ENCODE assay signal across 1 cellular context in the genomic region with DNA sequence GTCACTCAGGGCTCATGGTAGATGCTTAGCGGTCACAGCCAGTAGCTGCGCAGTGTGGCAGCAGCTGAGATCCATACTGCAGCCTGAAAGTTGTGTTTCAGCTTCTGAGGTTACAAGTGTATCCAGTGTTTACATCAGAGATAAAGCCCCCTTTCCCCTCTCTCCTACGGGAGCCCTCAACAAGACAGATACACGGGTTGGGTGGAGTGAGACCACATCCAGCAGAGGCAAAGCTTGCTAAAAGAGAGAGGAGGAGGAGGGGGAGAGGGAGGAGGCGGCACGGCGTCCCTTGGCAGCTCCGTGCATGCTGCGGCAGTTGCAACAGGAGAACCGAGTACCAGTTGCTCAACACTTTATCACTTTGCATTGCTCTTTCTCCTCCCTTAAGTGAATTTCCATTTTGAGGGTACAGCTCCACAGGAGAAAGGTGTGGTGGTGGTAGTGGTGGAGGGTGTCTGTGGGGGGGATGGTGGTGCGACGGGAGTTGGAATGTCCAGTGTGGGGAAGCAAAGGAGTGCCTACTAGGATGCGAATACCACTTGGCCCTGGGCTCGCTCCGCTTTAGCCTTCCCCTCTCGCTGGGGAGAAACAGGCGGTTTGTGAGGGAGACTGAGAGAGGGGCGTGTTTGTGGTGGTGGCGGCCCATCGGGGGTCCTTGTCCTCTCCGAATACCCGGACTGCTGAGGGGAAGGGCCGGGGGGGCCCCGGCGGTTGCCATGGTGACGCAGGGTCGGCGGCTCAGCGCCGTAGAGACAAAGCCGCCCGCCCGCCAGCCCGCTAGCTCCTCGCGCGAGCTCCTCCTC.
TF ChIP-seq lines count a peak whose summit lies in the region.

No MANE protein-coding gene starts in this region.

TF ChIP-seq in K562, 482 proteins besides CTCF, POLR2A, EP300 and RAD21 (continued from another document and continues in another):
- TF ChIP-seq SP2 (IDR thresholded peaks at IDR 0.05; ENCODE audit: extremely low read depth, low read depth, low read length, poor library complexity, severe bottlenecking) (no peak), FOXO4 (CRISPR knock-in tag; IDR thresholded peaks at IDR 0.05) (no peak), AFF4 (CRISPR knock-in tag; IDR thresholded peaks at IDR 0.05) (no peak), NEUROD1 (IDR thresholded peaks at IDR 0.05; ENCODE audit: borderline replicate concordance, low read depth, low read length, partially characterized antibody) (peak; percentile 17), GTF2F1 (IDR thresholded peaks at IDR 0.05; ENCODE audit: low read depth, low read length) (no peak), ZNF174 (CRISPR knock-in tag; IDR thresholded peaks at IDR 0.05) (no peak), ZNF644 (tag; IDR thresholded peaks at IDR 0.05; ENCODE audit: low read depth) (no peak), U2AF2 (optimal IDR thresholded peaks at IDR 0.05; ENCODE audit: low read depth, low read length) (no peak), NR3C1 (CRISPR knock-in tag; IDR thresholded peaks at IDR 0.05) (no peak), ZNF445 (CRISPR knock-in tag; IDR thresholded peaks at IDR 0.05; ENCODE audit: low read depth) (no peak), NCOA6 (IDR thresholded peaks at IDR 0.05) (no peak), NFE2 (IDR thresholded peaks at IDR 0.05; ENCODE audit: low read depth) (no peak), ZNF507 (tag; conservative IDR thresholded peaks at IDR 0.05) (no peak), KLF6 (CRISPR knock-in tag; IDR thresholded peaks at IDR 0.05; ENCODE audit: borderline replicate concordance) (no peak), ZNF696 (CRISPR knock-in tag; conservative IDR thresholded peaks at IDR 0.05) (no peak), SMAD4 (CRISPR knock-in tag; conservative IDR thresholded peaks at IDR 0.05) (no peak; the same call in 1 of the 2 replicates), ZNF232 (CRISPR knock-in tag; IDR thresholded peaks at IDR 0.05) (no peak), MAFF (IDR thresholded peaks at IDR 0.05; ENCODE audit: low read length) (no peak), TBP (optimal IDR thresholded peaks at IDR 0.05; ENCODE audit: low read depth, low read length) (peak; percentile 39), NUFIP1 (IDR thresholded peaks at IDR 0.05; ENCODE audit: partially characterized antibody) (no peak), POLR2B (IDR thresholded peaks at IDR 0.05; ENCODE audit: low read depth, partially characterized antibody) (no peak), HDAC3 (IDR thresholded peaks at IDR 0.05; ENCODE audit: borderline replicate concordance, partially characterized antibody) (no peak), PTBP1 (IDR thresholded peaks at IDR 0.05; ENCODE audit: low read depth, low read length) (no peak), ZNF133 (CRISPR knock-in tag; IDR thresholded peaks at IDR 0.05) (no peak), TFE3 (CRISPR knock-in tag; IDR thresholded peaks at IDR 0.05) (no peak), SRF (CRISPR knock-in tag; IDR thresholded peaks at IDR 0.05) (no peak), NCOA2 (IDR thresholded peaks at IDR 0.05; ENCODE audit: partially characterized antibody in 2 of 2) (no peak), GATAD2B (IDR thresholded peaks at IDR 0.05; ENCODE audit: borderline replicate concordance) (no peak; the same call in 1 of the 2 replicates), HNRNPH1 (optimal IDR thresholded peaks at IDR 0.05; ENCODE audit: low read depth, low read length) (no peak), ARID2 (IDR thresholded peaks at IDR 0.05) (0 out of 2 replicates have a peak, but pooled peaks have one; percentile 21), RBM14 (IDR thresholded peaks at IDR 0.05; ENCODE audit: borderline replicate concordance, insufficient read depth, low read depth, low read length) (no peak), C11orf30 (IDR thresholded peaks at IDR 0.05; ENCODE audit: low read depth) (no peak), ZNF311 (CRISPR knock-in tag; IDR thresholded peaks at IDR 0.05) (no peak)
- TF ChIP-seq, protein P1, sequence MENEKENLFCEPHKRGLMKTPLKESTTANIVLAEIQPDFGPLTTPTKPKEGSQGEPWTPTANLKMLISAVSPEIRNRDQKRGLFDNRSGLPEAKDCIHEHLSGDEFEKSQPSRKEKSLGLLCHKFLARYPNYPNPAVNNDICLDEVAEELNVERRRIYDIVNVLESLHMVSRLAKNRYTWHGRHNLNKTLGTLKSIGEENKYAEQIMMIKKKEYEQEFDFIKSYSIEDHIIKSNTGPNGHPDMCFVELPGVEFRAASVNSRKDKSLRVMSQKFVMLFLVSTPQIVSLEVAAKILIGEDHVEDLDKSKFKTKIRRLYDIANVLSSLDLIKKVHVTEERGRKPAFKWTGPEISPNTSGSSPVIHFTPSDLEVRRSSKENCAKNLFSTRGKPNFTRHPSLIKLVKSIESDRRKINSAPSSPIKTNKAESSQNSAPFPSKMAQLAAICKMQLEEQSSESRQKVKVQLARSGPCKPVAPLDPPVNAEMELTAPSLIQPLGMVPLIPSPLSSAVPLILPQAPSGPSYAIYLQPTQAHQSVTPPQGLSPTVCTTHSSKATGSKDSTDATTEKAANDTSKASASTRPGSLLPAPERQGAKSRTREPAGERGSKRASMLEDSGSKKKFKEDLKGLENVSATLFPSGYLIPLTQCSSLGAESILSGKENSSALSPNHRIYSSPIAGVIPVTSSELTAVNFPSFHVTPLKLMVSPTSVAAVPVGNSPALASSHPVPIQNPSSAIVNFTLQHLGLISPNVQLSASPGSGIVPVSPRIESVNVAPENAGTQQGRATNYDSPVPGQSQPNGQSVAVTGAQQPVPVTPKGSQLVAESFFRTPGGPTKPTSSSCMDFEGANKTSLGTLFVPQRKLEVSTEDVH (IDR thresholded peaks at IDR 0.05; ENCODE audit: low read depth, partially characterized antibody), result no peak
- TF ChIP-seq, protein P2, sequence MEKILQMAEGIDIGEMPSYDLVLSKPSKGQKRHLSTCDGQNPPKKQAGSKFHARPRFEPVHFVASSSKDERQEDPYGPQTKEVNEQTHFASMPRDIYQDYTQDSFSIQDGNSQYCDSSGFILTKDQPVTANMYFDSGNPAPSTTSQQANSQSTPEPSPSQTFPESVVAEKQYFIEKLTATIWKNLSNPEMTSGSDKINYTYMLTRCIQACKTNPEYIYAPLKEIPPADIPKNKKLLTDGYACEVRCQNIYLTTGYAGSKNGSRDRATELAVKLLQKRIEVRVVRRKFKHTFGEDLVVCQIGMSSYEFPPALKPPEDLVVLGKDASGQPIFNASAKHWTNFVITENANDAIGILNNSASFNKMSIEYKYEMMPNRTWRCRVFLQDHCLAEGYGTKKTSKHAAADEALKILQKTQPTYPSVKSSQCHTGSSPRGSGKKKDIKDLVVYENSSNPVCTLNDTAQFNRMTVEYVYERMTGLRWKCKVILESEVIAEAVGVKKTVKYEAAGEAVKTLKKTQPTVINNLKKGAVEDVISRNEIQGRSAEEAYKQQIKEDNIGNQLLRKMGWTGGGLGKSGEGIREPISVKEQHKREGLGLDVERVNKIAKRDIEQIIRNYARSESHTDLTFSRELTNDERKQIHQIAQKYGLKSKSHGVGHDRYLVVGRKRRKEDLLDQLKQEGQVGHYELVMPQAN (IDR thresholded peaks at IDR 0.05; ENCODE audit: borderline replicate concordance), result peak; percentile 68; the same call in 1 of the 2 replicates
- TF ChIP-seq, protein P3, sequence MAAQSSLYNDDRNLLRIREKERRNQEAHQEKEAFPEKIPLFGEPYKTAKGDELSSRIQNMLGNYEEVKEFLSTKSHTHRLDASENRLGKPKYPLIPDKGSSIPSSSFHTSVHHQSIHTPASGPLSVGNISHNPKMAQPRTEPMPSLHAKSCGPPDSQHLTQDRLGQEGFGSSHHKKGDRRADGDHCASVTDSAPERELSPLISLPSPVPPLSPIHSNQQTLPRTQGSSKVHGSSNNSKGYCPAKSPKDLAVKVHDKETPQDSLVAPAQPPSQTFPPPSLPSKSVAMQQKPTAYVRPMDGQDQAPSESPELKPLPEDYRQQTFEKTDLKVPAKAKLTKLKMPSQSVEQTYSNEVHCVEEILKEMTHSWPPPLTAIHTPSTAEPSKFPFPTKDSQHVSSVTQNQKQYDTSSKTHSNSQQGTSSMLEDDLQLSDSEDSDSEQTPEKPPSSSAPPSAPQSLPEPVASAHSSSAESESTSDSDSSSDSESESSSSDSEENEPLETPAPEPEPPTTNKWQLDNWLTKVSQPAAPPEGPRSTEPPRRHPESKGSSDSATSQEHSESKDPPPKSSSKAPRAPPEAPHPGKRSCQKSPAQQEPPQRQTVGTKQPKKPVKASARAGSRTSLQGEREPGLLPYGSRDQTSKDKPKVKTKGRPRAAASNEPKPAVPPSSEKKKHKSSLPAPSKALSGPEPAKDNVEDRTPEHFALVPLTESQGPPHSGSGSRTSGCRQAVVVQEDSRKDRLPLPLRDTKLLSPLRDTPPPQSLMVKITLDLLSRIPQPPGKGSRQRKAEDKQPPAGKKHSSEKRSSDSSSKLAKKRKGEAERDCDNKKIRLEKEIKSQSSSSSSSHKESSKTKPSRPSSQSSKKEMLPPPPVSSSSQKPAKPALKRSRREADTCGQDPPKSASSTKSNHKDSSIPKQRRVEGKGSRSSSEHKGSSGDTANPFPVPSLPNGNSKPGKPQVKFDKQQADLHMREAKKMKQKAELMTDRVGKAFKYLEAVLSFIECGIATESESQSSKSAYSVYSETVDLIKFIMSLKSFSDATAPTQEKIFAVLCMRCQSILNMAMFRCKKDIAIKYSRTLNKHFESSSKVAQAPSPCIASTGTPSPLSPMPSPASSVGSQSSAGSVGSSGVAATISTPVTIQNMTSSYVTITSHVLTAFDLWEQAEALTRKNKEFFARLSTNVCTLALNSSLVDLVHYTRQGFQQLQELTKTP (IDR thresholded peaks at IDR 0.05; ENCODE audit: low read depth in 1 of 2, partially characterized antibody in 2 of 2), result peak; percentile 57 to 60
- TF ChIP-seq, protein P4, sequence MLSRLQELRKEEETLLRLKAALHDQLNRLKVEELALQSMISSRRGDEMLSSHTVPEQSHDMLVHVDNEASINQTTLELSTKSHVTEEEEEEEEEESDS (CRISPR knock-in tag; IDR thresholded peaks at IDR 0.05), result no peak
- TF ChIP-seq, protein P5, sequence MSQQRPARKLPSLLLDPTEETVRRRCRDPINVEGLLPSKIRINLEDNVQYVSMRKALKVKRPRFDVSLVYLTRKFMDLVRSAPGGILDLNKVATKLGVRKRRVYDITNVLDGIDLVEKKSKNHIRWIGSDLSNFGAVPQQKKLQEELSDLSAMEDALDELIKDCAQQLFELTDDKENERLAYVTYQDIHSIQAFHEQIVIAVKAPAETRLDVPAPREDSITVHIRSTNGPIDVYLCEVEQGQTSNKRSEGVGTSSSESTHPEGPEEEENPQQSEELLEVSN (IDR thresholded peaks at IDR 0.05; ENCODE audit: borderline replicate concordance in 1 of 2, extremely low read depth in 1 of 2, insufficient read depth in 1 of 2, insufficient read length in 1 of 2, low read depth in 1 of 2, low read length in 1 of 2, poor library complexity in 1 of 2, severe bottlenecking in 1 of 2), result peak in 1 of 2 experiments; percentile 31
- TF ChIP-seq, protein P6, sequence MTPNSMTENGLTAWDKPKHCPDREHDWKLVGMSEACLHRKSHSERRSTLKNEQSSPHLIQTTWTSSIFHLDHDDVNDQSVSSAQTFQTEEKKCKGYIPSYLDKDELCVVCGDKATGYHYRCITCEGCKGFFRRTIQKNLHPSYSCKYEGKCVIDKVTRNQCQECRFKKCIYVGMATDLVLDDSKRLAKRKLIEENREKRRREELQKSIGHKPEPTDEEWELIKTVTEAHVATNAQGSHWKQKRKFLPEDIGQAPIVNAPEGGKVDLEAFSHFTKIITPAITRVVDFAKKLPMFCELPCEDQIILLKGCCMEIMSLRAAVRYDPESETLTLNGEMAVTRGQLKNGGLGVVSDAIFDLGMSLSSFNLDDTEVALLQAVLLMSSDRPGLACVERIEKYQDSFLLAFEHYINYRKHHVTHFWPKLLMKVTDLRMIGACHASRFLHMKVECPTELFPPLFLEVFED (CRISPR knock-in tag; conservative IDR thresholded peaks at IDR 0.05), result no peak
